ENCODE assay signal across 18 cellular contexts in genomic region chr5:160075073-160075472, GRCh38. TPM values are rescaled to one million over a fixed set of nuclear protein-coding genes. Genes with fewer than 3 reads are reported as not detected.
A peak's percentile ranks its signal among the peaks of the same experiment; 100 is the strongest.
DNase-seq lines count a peak whose midpoint lies in the region; ATAC-seq, FAIRE-seq and TF ChIP-seq lines count a peak whose summit lies in the region.
"Had no signal": no experiment of that assay in that cellular context is flagged by ENCODE, and none has a peak within 500 bp of the region (broad histone marks: within the 10 kb centered on the region; RNA-seq: fewer than 3 reads in every experiment).

No MANE protein-coding gene starts in this region.

- H3K79me2 ChIP-seq in HepG2 (ENCODE audit: insufficient read depth, low read length) (no peaks in the 10 kb centered on the region), smooth muscle cell (ENCODE audit: low read depth) (no peaks in the 10 kb centered on the region)

- TF ChIP-seq EP300 in HepG2 (IDR thresholded peaks at IDR 0.05; ENCODE audit: low read depth in 2 of 2, low read length in 2 of 2) (no peak), HepG2 (CRISPR knock-in tag; IDR thresholded peaks at IDR 0.05; ENCODE audit: borderline replicate concordance) (no peak)

- FAIRE-seq in HepG2 (lab: Jason Lieb, UNC) = no peak
- FAIRE-seq: GM12878, GM18507, HTR-8/SVneo had no signal

- ATAC-seq in HepG2 = no peak
- no peak for ATAC-seq in GM21737 (IDR thresholded peaks at IDR 0.05; ENCODE audit: unreplicated experiment)
- no peak for ATAC-seq in HG03196 (IDR thresholded peaks at IDR 0.05; ENCODE audit: unreplicated experiment)
- ATAC-seq: GM12878, GM23338 had no signal

- POLR2A ChIA-PET in HepG2 (lab: Yijun Ruan, JAX) = no interaction called here

- no peak overlapping the region for H3K4me2 ChIP-seq in HepG2 (ENCODE audit: low read depth, low read length)
- H3K4me2 ChIP-seq in smooth muscle cell = peak overlapping the region; percentile 65
- H3K4me2 ChIP-seq: BLaER1, GM23338 had no signal

- H3K9me3 ChIP-seq in liver (ENCODE audit: control insufficient read depth in 4 of 4, low read length in 3 of 4) (no peaks in the 10 kb centered on the region), HepG2 (ENCODE audit: low read length) (no peaks in the 10 kb centered on the region), smooth muscle cell (replicated peaks; ENCODE audit: low read depth) (no peaks in the 10 kb centered on the region)
- H3K9me3 ChIP-seq: BLaER1 had no signal

- H3K4me3 ChIP-seq in liver (ENCODE audit: low read depth in 1 of 3, low read length in 3 of 3) (no peak overlapping the region), HepG2 (replicated peaks in 1 of 3; ENCODE audit: insufficient read depth in 1 of 3, low read depth in 2 of 3, low read length in 3 of 3) (no peak overlapping the region), choroid plexus epithelial cell (ENCODE audit: low read depth, low read length) (no peak overlapping the region), smooth muscle cell (no peak overlapping the region)
- H3K4me3 ChIP-seq: BLaER1, GM12878, GM23338 had no signal

- TF ChIP-seq RAD21 in liver (IDR thresholded peaks at IDR 0.05) (no peak), HepG2 (CRISPR knock-in tag; IDR thresholded peaks at IDR 0.05) (no peak)

- H3K4me1 ChIP-seq in liver (ENCODE audit: control insufficient read depth in 4 of 4, insufficient read depth in 4 of 4, low read length in 3 of 4) = no peaks in the 10 kb centered on the region
- H3K4me1 ChIP-seq in HepG2 (ENCODE audit: insufficient read depth, low read length) = no peaks in the 10 kb centered on the region
- peaks cover 17% of the 10 kb centered on the region for H3K4me1 ChIP-seq in smooth muscle cell (ENCODE audit: low read depth)

- BruUV-seq in HepG2 (replicated peaks; lab: Mats Ljungman, UMichigan) = no TSS peak

- H3F3A ChIP-seq in smooth muscle cell (ENCODE audit: low read depth) = peaks cover 36% of the 10 kb centered on the region

- H3K27me3 ChIP-seq in liver (ENCODE audit: control insufficient read depth in 4 of 4, insufficient read depth in 4 of 4, low read length in 3 of 4) (no peaks in the 10 kb centered on the region), HepG2 (ENCODE audit: control insufficient read depth in 1 of 2, insufficient read depth in 2 of 2, low read length in 2 of 2) (no peaks in the 10 kb centered on the region), smooth muscle cell (ENCODE audit: low read depth) (no peaks in the 10 kb centered on the region)
- H3K27me3 ChIP-seq: BLaER1 had no signal

- no peaks in the 10 kb centered on the region for H4K20me1 ChIP-seq in HepG2 (ENCODE audit: insufficient read depth, low read length)
- H4K20me1 ChIP-seq in smooth muscle cell (ENCODE audit: low read depth) = no peaks in the 10 kb centered on the region
- H4K20me1 ChIP-seq: BLaER1 had no signal

- no peak overlapping the region for H3K9ac ChIP-seq in liver (ENCODE audit: low read depth in 1 of 2, low read length in 2 of 2)
- no peak overlapping the region for H3K9ac ChIP-seq in HepG2 (ENCODE audit: insufficient read depth, low read depth, low read length)
- H3K9ac ChIP-seq in smooth muscle cell (ENCODE audit: low read depth) = no peak overlapping the region
- H3K9ac ChIP-seq: BLaER1 had no signal

- in situ Hi-C loops in HepG2 (cut with HindIII; ENCODE audit: extremely low pct_ligation_motif_present, low pct_unique_long_range_greater_than_20kb) = no loop called here

- TF ChIP-seq CTCF in liver (IDR thresholded peaks at IDR 0.05; ENCODE audit: low read depth, low read length, missing input control) = no peak
- no peak for TF ChIP-seq CTCF in HepG2 (CRISPR knock-in tag; IDR thresholded peaks at IDR 0.05)
- no peak for TF ChIP-seq CTCF in choroid plexus epithelial cell (conservative IDR thresholded peaks at IDR 0.05; ENCODE audit: low read depth, low read length)
- TF ChIP-seq CTCF in smooth muscle cell (IDR thresholded peaks at IDR 0.05; ENCODE audit: borderline replicate concordance, insufficient read depth, poor library complexity, severe bottlenecking) = no peak

- H3K36me3 ChIP-seq in liver (ENCODE audit: control insufficient read depth in 4 of 4, insufficient read depth in 3 of 4, low read depth in 1 of 4, low read length in 3 of 4) = peaks cover 2 to 3% (median 3%) of the 10 kb centered on the region in 4 donors
- peaks cover 0 to 5% of the 10 kb centered on the region in 2 experiments; a peak in 2 of 5 replicates for H3K36me3 ChIP-seq in HepG2 (replicated peaks in 1 of 2; ENCODE audit: control insufficient read depth in 1 of 2, insufficient read depth in 2 of 2, low read length in 2 of 2)
- no peaks in the 10 kb centered on the region for H3K36me3 ChIP-seq in smooth muscle cell (ENCODE audit: low read depth)

- H3K27ac ChIP-seq in liver (ENCODE audit: low read depth in 1 of 2, low read length in 2 of 2) (no peak overlapping the region), HepG2 (ENCODE audit: extremely low read length, insufficient read depth, low read length) (no peak overlapping the region), smooth muscle cell (ENCODE audit: low read depth) (peak overlapping the region; percentile 54)
- H3K27ac ChIP-seq: BLaER1 had no signal

- no peak for DNase-seq in HepG2 (ENCODE audit: low spot score)
- peak; percentile 44 for DNase-seq in amniotic epithelial cell (ENCODE audit: low read depth)
- peak; percentile 39 for DNase-seq in choroid plexus epithelial cell (ENCODE audit: low read depth)
- no peak for DNase-seq in smooth muscle cell (lab: John Stamatoyannopoulos, UW; ENCODE audit: unreplicated experiment)
- DNase-seq in SW480 (ENCODE audit: low spot score) = no peak
- DNase-seq: 8988T, AML-193, Calu3, DMS 273 treated with DMSO at 0.1 percent for 48 hours, H7 had no signal

- H2AFZ ChIP-seq in HepG2 (ENCODE audit: low read length) = no peak overlapping the region
- H2AFZ ChIP-seq in smooth muscle cell (ENCODE audit: low read depth) = no peak overlapping the region
- H2AFZ ChIP-seq: GM23338 had no signal

- intact Hi-C loops in HepG2 (cut with micrococcal nuclease; ENCODE audit: unreplicated experiment) = no loop called here

- TF ChIP-seq POLR2A in HepG2 (IDR thresholded peaks at IDR 0.05; ENCODE audit: insufficient read depth in 1 of 2, low read depth in 2 of 2, low read length in 2 of 2) = no peak

- CTCF ChIA-PET in HepG2 (lab: Yijun Ruan, JAX; ENCODE audit: low intra/inter-chr PET ratio, low total read pairs) = no interaction called here

TF ChIP-seq in liver, 16 proteins besides CTCF, POLR2A, EP300 and RAD21:
- no peak for TF ChIP-seq TAF1 (conservative IDR thresholded peaks at IDR 0.05)
- peak; percentile 67 for TF ChIP-seq NR2F2 (IDR thresholded peaks at IDR 0.05)
- no peak for TF ChIP-seq YY1 (IDR thresholded peaks at IDR 0.05)

TF ChIP-seq in HepG2, 621 proteins besides CTCF, POLR2A, EP300 and RAD21 (continues in another document):
- TF ChIP-seq POLR2AphosphoS2 (IDR thresholded peaks at IDR 0.05; ENCODE audit: low read depth, low read length) (no peak), MZF1 (CRISPR knock-in tag; IDR thresholded peaks at IDR 0.05; ENCODE audit: borderline replicate concordance) (no peak), ZSCAN5A (CRISPR knock-in tag; IDR thresholded peaks at IDR 0.05; ENCODE audit: borderline replicate concordance) (no peak), GZF1 (CRISPR knock-in tag; IDR thresholded peaks at IDR 0.05) (no peak), TAF1 (CRISPR knock-in tag; IDR thresholded peaks at IDR 0.05) (no peak), ZNF33B (CRISPR knock-in tag; IDR thresholded peaks at IDR 0.05) (no peak), NFE2L2 (IDR thresholded peaks at IDR 0.05; ENCODE audit: low read length) (no peak), ISX (CRISPR knock-in tag; conservative IDR thresholded peaks at IDR 0.05) (no peak), MTF2 (CRISPR knock-in tag; IDR thresholded peaks at IDR 0.05; ENCODE audit: borderline replicate concordance) (no peak)

RNA-seq across cellular contexts. Expression of gene PWWP2A, which starts 44.2 kb away (rescaled TPM):
- total RNA-seq in liver = 10 to 100 TPM; 11.7 to 14.6 TPM
- polyA plus RNA-seq in liver = 1 to 10 TPM; 4.8 TPM
- 16.9 and 23.9 TPM in 2 replicates for total RNA-seq in HepG2 (2016; rRNA removed; fragmentation: Illumina TruSeq; extraction: Trizol)
- 6.1 and 9.3 TPM in 2 replicates for total RNA-seq in HepG2 (2016; cell fraction: cytosol; rRNA removed; fragmentation: Illumina TruSeq; extraction: Trizol; ENCODE audit: low read depth)
- 17.5 and 18.4 TPM in 2 replicates for total RNA-seq in HepG2 (2016; cell fraction: insoluble cytoplasmic fraction; rRNA removed; fragmentation: Illumina TruSeq; extraction: Trizol)
- 8.8 and 11.2 TPM in 2 replicates for total RNA-seq in HepG2 (2016; cell fraction: membrane; rRNA removed; fragmentation: Illumina TruSeq; extraction: Trizol)
- total RNA-seq in HepG2 (2016; cell fraction: nucleus; rRNA removed; fragmentation: Illumina TruSeq; extraction: Trizol) = 15.6 and 18.9 TPM in 2 replicates
- 5.0 and 7.3 TPM in 2 replicates for polyA plus RNA-seq in HepG2 (2011; rRNA removed)
- polyA plus RNA-seq in HepG2 (2011; cell fraction: cytosol; rRNA removed) = 3.7 and 4.1 TPM in 2 replicates
- polyA plus RNA-seq in HepG2 (2011; cell fraction: nucleus; rRNA removed) = 4.2 and 5.2 TPM in 2 replicates
- polyA plus RNA-seq in HepG2 (2012) = 7.9 and 8.8 TPM in 2 replicates
- polyA plus RNA-seq in HepG2 (2016; cell fraction: cytosol; fragmentation: Illumina TruSeq; extraction: Trizol; ENCODE audit: low read depth) = 0.55 and 0.70 TPM in 2 replicates
- polyA plus RNA-seq in HepG2 (2016; cell fraction: insoluble cytoplasmic fraction; fragmentation: Illumina TruSeq; extraction: Trizol; ENCODE audit: low read depth) = 16.1 and 17.0 TPM in 2 replicates
- polyA plus RNA-seq in HepG2 (2016; cell fraction: membrane; fragmentation: Illumina TruSeq; extraction: Trizol; ENCODE audit: low read depth) = 2.7 and 2.9 TPM in 2 replicates
- polyA plus RNA-seq in HepG2 (2016; cell fraction: nucleus; fragmentation: Illumina TruSeq; extraction: Trizol; ENCODE audit: insufficient read depth, low read depth) = 21.8 and 26.9 TPM in 2 replicates
- 8.6 and 19.9 TPM in 2 replicates for polyA minus RNA-seq in HepG2 (2011; rRNA and poly(A)+ RNA removed; ENCODE audit: low replicate concordance)
- 4.2 and 6.6 TPM in 2 replicates for polyA minus RNA-seq in HepG2 (2011; cell fraction: cytosol; rRNA and poly(A)+ RNA removed)
- polyA minus RNA-seq in HepG2 (2011; cell fraction: nucleus; rRNA and poly(A)+ RNA removed) = 8.5 and 11.8 TPM in 2 replicates
- total RNA-seq in smooth muscle cell = 22.6 and 34.9 TPM in 2 replicates
- polyA plus RNA-seq in smooth muscle cell = 18.6 and 25.5 TPM in 2 replicates

Comparison
In these comparisons a context has a peak if more than half of its experiments do, and no peak if none do; other contexts are left out.
1. DNase-seq: peak in amniotic epithelial cell (single experiment) and choroid plexus epithelial cell (single experiment); none in HepG2 (single experiment), smooth muscle cell (single experiment) and SW480 (single experiment).